8 cellular contexts compared by ENCODE assay signal in the genomic region with DNA sequence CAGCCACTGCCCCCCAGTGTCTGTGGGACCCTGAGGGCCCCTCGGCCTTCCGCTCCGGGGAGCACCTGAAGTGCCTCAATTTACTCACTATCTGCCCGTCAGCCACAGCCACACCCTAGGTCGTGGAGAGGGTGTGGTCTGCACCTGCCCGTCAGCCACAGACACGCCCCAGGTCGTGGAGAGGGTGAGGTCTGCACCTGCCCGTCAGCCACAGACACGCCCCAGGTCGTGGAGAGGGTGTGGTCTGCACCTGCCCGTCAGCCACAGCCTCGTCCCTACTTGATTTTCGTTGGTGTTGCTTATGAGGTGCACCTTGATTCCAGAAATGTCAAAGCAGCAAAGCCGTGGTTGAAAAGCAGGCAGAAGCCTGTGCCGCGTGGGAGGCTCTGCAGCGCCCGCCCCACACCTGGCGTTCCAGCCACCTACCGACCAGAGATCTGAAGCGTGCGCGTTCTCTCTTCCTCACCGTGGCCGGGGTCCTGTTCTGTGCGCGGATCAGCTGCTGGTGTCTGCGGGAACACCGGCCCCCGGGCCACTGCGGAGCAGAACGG.
DNase-seq lines count a peak whose midpoint lies in the region; ATAC-seq and TF ChIP-seq lines count a peak whose summit lies in the region.

No MANE protein-coding gene starts in this region.

- H3K4me3 ChIP-seq in HUES48 (ENCODE audit: low read depth, low read length) (peak overlapping the region; percentile 46; the same call in 1 of the 2 replicates), epithelial cell of proximal tubule (ENCODE audit: low read depth, low read length) (no peak overlapping the region)

- no peak overlapping the region for H3K9ac ChIP-seq in HUES48 (ENCODE audit: low read depth, low read length)

- DNase-seq in epithelial cell of proximal tubule (ENCODE audit: low read depth) (no peak), activated gamma-delta T cell (lab: John Stamatoyannopoulos, UW) (no peak), 8988T (no peak)
- DNase-seq in stimulated activated CD4-positive, alpha-beta T cell treated with anti-CD3 and anti-CD28 coated beads, Interleukin-4, amount 100 ng/mL, for 24 hours: peak; percentile 18

- ATAC-seq in GM19023 (IDR thresholded peaks at IDR 0.05; ENCODE audit: unreplicated experiment) (peak; percentile 73), HG02970 (IDR thresholded peaks at IDR 0.05; ENCODE audit: low FRiP score, unreplicated experiment) (no peak)

- H3K4me1 ChIP-seq in HUES48 (ENCODE audit: control insufficient read depth, insufficient read depth, low read length): no peaks in the 10 kb centered on the region

- no peaks in the 10 kb centered on the region for H3K27me3 ChIP-seq in HUES48 (ENCODE audit: control insufficient read depth, insufficient read depth, low read length)

- H3K27ac ChIP-seq in HUES48 (ENCODE audit: low read depth, low read length) (no peak overlapping the region), VCaP (peak overlapping the region; percentile 58)

- H3K36me3 ChIP-seq in HUES48 (ENCODE audit: control insufficient read depth, insufficient read depth, low read length): no peaks in the 10 kb centered on the region

- H3K9me3 ChIP-seq in HUES48 (ENCODE audit: control insufficient read depth, insufficient read depth, low read length): no peaks in the 10 kb centered on the region

- TF ChIP-seq CTCF in VCaP (conservative IDR thresholded peaks at IDR 0.05) (peak; percentile 29), epithelial cell of proximal tubule (conservative IDR thresholded peaks at IDR 0.05; ENCODE audit: low read depth, low read length) (peak; percentile 14)
